8 cellular contexts compared by ENCODE assay signal in genomic region chr3:108388136-108389132, GRCh38.
DNase-seq lines count a peak whose midpoint lies in the region; ATAC-seq and TF ChIP-seq lines count a peak whose summit lies in the region.

No MANE protein-coding gene starts in this region.

- peaks cover 0 to 7% (median 0%) of the 10 kb centered on the region in 4 donors for H3K4me1 ChIP-seq in esophagus muscularis mucosa

- no peaks in the 10 kb centered on the region for H3K27me3 ChIP-seq in esophagus muscularis mucosa

- H3K4me3 ChIP-seq in esophagus muscularis mucosa: no peak overlapping the region

- intact Hi-C loops in esophagus muscularis mucosa (cut with DNase I): no loop called here

- TF ChIP-seq POLR2A in esophagus muscularis mucosa (IDR thresholded peaks at IDR 0.05; ENCODE audit: low read depth): no peak

- DNase-seq in NCI-H1417 treated with DMSO at 0.1 percent for 48 hours (lab: John Stamatoyannopoulos, UW) (peak; percentile 77), fibroblast of peridontal ligament (ENCODE audit: extremely low read depth) (peak; percentile 30), NCI-H1694 treated with DMSO at 0.1 percent for 48 hours (lab: John Stamatoyannopoulos, UW) (no peak), glomerular visceral epithelial cell (ENCODE audit: extremely low spot score) (no peak), esophagus muscularis mucosa (ENCODE audit: extremely low spot score) (no peak), KG1 (lab: John Stamatoyannopoulos, UW) (no peak)

- WGBS in esophagus muscularis mucosa: 85% methylated on average over 11 of the region's 12 CpGs

- no peak overlapping the region for H3K27ac ChIP-seq in esophagus muscularis mucosa (replicated peaks in 1 of 4)

- H3K9me3 ChIP-seq in esophagus muscularis mucosa: no peaks in the 10 kb centered on the region

- ATAC-seq in GM18909 (IDR thresholded peaks at IDR 0.05; ENCODE audit: poor library complexity, unreplicated experiment) (peak; percentile 77), HG02759 (IDR thresholded peaks at IDR 0.05; ENCODE audit: unreplicated experiment) (peak; percentile 69)

- no peak for TF ChIP-seq EP300 in esophagus muscularis mucosa (IDR thresholded peaks at IDR 0.05)

- no peaks in the 10 kb centered on the region for H3K36me3 ChIP-seq in esophagus muscularis mucosa

- no peak for TF ChIP-seq CTCF in esophagus muscularis mucosa (IDR thresholded peaks at IDR 0.05)

Comparison
In these comparisons a context has a peak if more than half of its experiments do, and no peak if none do; other contexts are left out.
1. DNase-seq: peak in NCI-H1417 treated with DMSO at 0.1 percent for 48 hours (single experiment) and fibroblast of peridontal ligament (single experiment); none in NCI-H1694 treated with DMSO at 0.1 percent for 48 hours (single experiment), glomerular visceral epithelial cell (single experiment), esophagus muscularis mucosa (single experiment) and KG1 (single experiment).